In genomic region chr6:89008763-89009374, GRCh38 we compare ENCODE assay signal across 21 cellular contexts.
"Had no signal": no experiment of that assay in that cellular context is flagged by ENCODE, and none has a peak within 500 bp of the region (broad histone marks: within the 10 kb centered on the region; RNA-seq: fewer than 3 reads in every experiment).

No MANE protein-coding gene starts in this region.

- H3K27ac ChIP-seq: dorsolateral prefrontal cortex, epithelial cell of prostate, esophagus muscularis mucosa, gastrocnemius medialis, vagina had no signal

- H3K27me3 Mint-ChIP-seq: stimulated activated naive B cell treated with anti-CD40 and anti-IgM and Interleukin-4, amounts not matched to agents 10 μg/mL and 1 μg/mL and 100 μg/mL, for 72 hours; stimulated activated naive CD8-positive, alpha-beta T cell treated with anti-CD3 and anti-CD28 coated beads, Interleukin-15, amount 100 ng/mL, for 72 hours had no signal

- H3K36me3 Mint-ChIP-seq: naive thymus-derived CD8-positive, alpha-beta T cell; stimulated activated naive B cell treated with anti-CD40 and anti-IgM and Interleukin-4, amounts not matched to agents 10 μg/mL and 1 μg/mL and 100 μg/mL, for 72 hours had no signal

- DNase-seq: dorsolateral prefrontal cortex; effector CD8-positive, alpha-beta T cell; gastrocnemius medialis; heart right ventricle; hypothalamus; islet precursor cell; mucosa of descending colon; naive thymus-derived CD8-positive, alpha-beta T cell; posterior cingulate gyrus; stimulated activated CD4-positive, alpha-beta T cell treated with anti-CD3 and anti-CD28 coated beads, Interleukin-2, amount 100 ng/mL, for 24 hours; stimulated activated CD4-positive, alpha-beta T cell treated with anti-CD3 and anti-CD28 coated beads, Interleukin-4, amount 100 ng/mL, for 4 hours; stimulated activated naive B cell treated with anti-CD40 and anti-IgM and Interleukin-4, amounts not matched to agents 10 μg/mL and 1 μg/mL and 100 μg/mL, for 72 hours; stimulated activated naive CD8-positive, alpha-beta T cell treated with anti-CD3 and anti-CD28 coated beads, Interleukin-15, amount 100 ng/mL, for 72 hours; testis; upper lobe of right lung had no signal

- H3K27me3 ChIP-seq: dorsolateral prefrontal cortex, esophagus muscularis mucosa, gastrocnemius medialis, heart right ventricle, neutrophil, testis, tibial nerve, upper lobe of right lung, vagina had no signal

- H3K36me3 ChIP-seq: esophagus muscularis mucosa, gastrocnemius medialis, heart right ventricle, neutrophil, tibial nerve, upper lobe of right lung, vagina had no signal

- H3K4me3 ChIP-seq: gastrocnemius medialis, mucosa of descending colon, skin epidermis had no signal

- H3K9me3 ChIP-seq: esophagus muscularis mucosa, gastrocnemius medialis, heart right ventricle, mucosa of descending colon, neutrophil, testis, tibial nerve, upper lobe of right lung, vagina had no signal

- H3K4me1 ChIP-seq: gastrocnemius medialis had no signal

- H3K27ac Mint-ChIP-seq: stimulated activated naive B cell treated with anti-CD40 and anti-IgM and Interleukin-4, amounts not matched to agents 10 μg/mL and 1 μg/mL and 100 μg/mL, for 72 hours; stimulated activated naive CD8-positive, alpha-beta T cell treated with anti-CD3 and anti-CD28 coated beads, Interleukin-15, amount 100 ng/mL, for 72 hours had no signal
